In the genomic region with DNA sequence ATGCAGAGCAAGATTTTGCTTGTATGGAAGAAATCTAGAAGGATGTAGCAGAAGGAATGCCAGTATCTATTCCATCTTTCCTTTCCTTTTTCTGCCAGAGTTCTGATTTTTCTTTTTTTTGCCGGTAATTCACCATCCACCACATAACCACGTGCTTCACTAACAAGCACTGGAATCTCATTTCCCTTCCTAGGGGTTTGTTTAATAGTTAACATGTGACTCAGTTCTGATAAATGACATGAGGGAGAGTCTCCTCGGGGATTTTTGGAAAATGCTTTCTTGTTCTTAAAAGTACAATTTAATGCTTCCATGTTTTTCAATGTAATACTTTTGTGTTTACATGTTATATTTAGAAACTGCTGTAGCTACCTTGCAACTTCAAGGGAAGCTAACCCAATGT, we compare ENCODE assay signal across 16 cellular contexts.
DNase-seq lines count a peak whose midpoint lies in the region; FAIRE-seq and TF ChIP-seq lines count a peak whose summit lies in the region.
"Had no signal": no experiment of that assay in that cellular context is flagged by ENCODE, and none has a peak within 500 bp of the region (broad histone marks: within the 10 kb centered on the region; RNA-seq: fewer than 3 reads in every experiment).

No MANE protein-coding gene starts in this region.

- DNase-seq in Caki2 (ENCODE audit: low read depth) (peak; percentile 62), epithelial cell of proximal tubule (ENCODE audit: low read depth) (peak; percentile 55), kidney tubule cell (ENCODE audit: low spot score) (peak; percentile 54), D721Med (ENCODE audit: insufficient read length, low spot score) (no peak), BE2C (no peak)
- DNase-seq in activated CD8-positive, alpha-beta memory T cell treated with anti-CD3 and anti-CD28 coated beads for 24 hours, result no peak
- no peak for DNase-seq in activated CD4-positive, alpha-beta T cell treated with anti-CD3 and anti-CD28 coated beads, Interleukin-2, amount 50 U/mL, for 1 hour
- DNase-seq: CD4-positive, alpha-beta memory T cell; COR-L47; DMS 273 treated with DMSO at 0.1 percent for 48 hours; HCEC 1CT; HFFc6 had no signal

- in situ Hi-C loops in Caki2 (cut with HindIII; ENCODE audit: low pct_unique_long_range_greater_than_20kb, low sequenced_read_pairs), result no loop called here

- no peak overlapping the region for H3K4me3 ChIP-seq in epithelial cell of proximal tubule (ENCODE audit: low read depth, low read length)
- no peak overlapping the region for H3K4me3 ChIP-seq in BE2C (ENCODE audit: low read depth, low read length)
- H3K4me3 ChIP-seq: GM12878 had no signal

- H3K36me3 ChIP-seq in BE2C, result no peaks in the 10 kb centered on the region

- FAIRE-seq in D721Med (lab: Jason Lieb, UNC), result no peak
- FAIRE-seq: GM12878, GM18507, HepG2, HTR-8/SVneo had no signal

- H3K9me3 ChIP-seq in BE2C, result no peaks in the 10 kb centered on the region

- H3K4me1 ChIP-seq in BE2C, result no peaks in the 10 kb centered on the region

- TF ChIP-seq CTCF in epithelial cell of proximal tubule (conservative IDR thresholded peaks at IDR 0.05; ENCODE audit: low read depth, low read length) (no peak), D721Med (IDR thresholded peaks at IDR 0.05; ENCODE audit: insufficient read depth, missing control alignments) (no peak), BE2C (IDR thresholded peaks at IDR 0.05; ENCODE audit: low read depth, low read length) (no peak)

- H3K27me3 ChIP-seq in BE2C, result no peaks in the 10 kb centered on the region

Comparison
In these comparisons a context has a peak if more than half of its experiments do, and no peak if none do; other contexts are left out.
1. DNase-seq: peak in Caki2 (single experiment), epithelial cell of proximal tubule (single experiment) and kidney tubule cell (single experiment); none in D721Med (single experiment), activated CD8-positive, alpha-beta memory T cell treated with anti-CD3 and anti-CD28 coated beads for 24 hours (single experiment), activated CD4-positive, alpha-beta T cell treated with anti-CD3 and anti-CD28 coated beads, Interleukin-2, amount 50 U/mL, for 1 hour (single experiment) and BE2C (single experiment).